Comparison of ENCODE assay signal across 8 cellular contexts in the genomic region with DNA sequence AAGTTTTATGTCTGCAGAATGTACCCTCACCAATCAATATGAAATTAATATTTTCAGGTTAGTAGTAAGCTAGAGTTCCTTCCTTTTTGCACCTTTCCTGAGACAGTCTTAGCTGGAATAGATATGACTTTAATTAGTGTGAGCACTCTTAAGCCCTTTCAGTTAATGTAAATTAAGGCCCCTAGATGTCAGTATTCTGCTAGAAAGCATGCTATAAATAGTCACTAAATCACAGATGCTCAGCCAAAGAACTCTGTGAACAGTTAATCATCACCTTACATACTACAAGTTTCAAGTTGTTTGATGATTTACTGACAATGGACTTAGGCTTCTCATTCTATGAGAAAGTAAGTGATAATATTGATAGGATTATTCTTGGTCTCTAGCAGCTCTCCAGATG.
DNase-seq lines count a peak whose midpoint lies in the region; ATAC-seq lines count a peak whose summit lies in the region.

No MANE protein-coding gene starts in this region.

- H3K4me3 Mint-ChIP-seq in activated T-helper 2 cell treated with anti-CD3 and anti-CD28 coated beads, Interferon-gamma antibody, Interleukin-2, Interleukin-4, amounts not matched to agents 10 μg/mL and 5 μg/mL and 100 μg/mL, durations not matched to agents 14 hours and 24 hours and 36 hours (ENCODE audit: low read depth), result no peak overlapping the region
- no peak overlapping the region for H3K4me3 Mint-ChIP-seq in activated CD8-positive, alpha-beta memory T cell treated with anti-CD3 and anti-CD28 coated beads, Interleukin-2, amount 10 ng/mL, durations not matched to agents 7 days and 5 days

- intact Hi-C loops in activated T-helper 2 cell treated with anti-CD3 and anti-CD28 coated beads, Interferon-gamma antibody, Interleukin-2, Interleukin-4, amounts not matched to agents 10 μg/mL and 5 μg/mL and 100 μg/mL, durations not matched to agents 14 hours and 24 hours and 36 hours (cut with micrococcal nuclease), result no loop called here

- H3K36me3 Mint-ChIP-seq in activated T-helper 2 cell treated with anti-CD3 and anti-CD28 coated beads, Interferon-gamma antibody, Interleukin-2, Interleukin-4, amounts not matched to agents 10 μg/mL and 5 μg/mL and 100 μg/mL, durations not matched to agents 14 hours and 24 hours and 36 hours (ENCODE audit: low read depth), result no peaks in the 10 kb centered on the region
- H3K36me3 Mint-ChIP-seq in activated CD8-positive, alpha-beta memory T cell treated with anti-CD3 and anti-CD28 coated beads, Interleukin-2, amount 10 ng/mL, durations not matched to agents 7 days and 5 days, result no peaks in the 10 kb centered on the region

- H3K4me3 ChIP-seq in Jurkat, Clone E6-1 (ENCODE audit: low read length), result no peak overlapping the region

- no peaks in the 10 kb centered on the region for H3K9me3 Mint-ChIP-seq in activated T-helper 2 cell treated with anti-CD3 and anti-CD28 coated beads, Interferon-gamma antibody, Interleukin-2, Interleukin-4, amounts not matched to agents 10 μg/mL and 5 μg/mL and 100 μg/mL, durations not matched to agents 14 hours and 24 hours and 36 hours
- peaks cover 1% of the 10 kb centered on the region for H3K9me3 Mint-ChIP-seq in activated CD8-positive, alpha-beta memory T cell treated with anti-CD3 and anti-CD28 coated beads, Interleukin-2, amount 10 ng/mL, durations not matched to agents 7 days and 5 days (ENCODE audit: low read depth)

- H3K27me3 Mint-ChIP-seq in activated T-helper 2 cell treated with anti-CD3 and anti-CD28 coated beads, Interferon-gamma antibody, Interleukin-2, Interleukin-4, amounts not matched to agents 10 μg/mL and 5 μg/mL and 100 μg/mL, durations not matched to agents 14 hours and 24 hours and 36 hours (ENCODE audit: low read depth), result no peaks in the 10 kb centered on the region
- no peaks in the 10 kb centered on the region for H3K27me3 Mint-ChIP-seq in activated CD8-positive, alpha-beta memory T cell treated with anti-CD3 and anti-CD28 coated beads, Interleukin-2, amount 10 ng/mL, durations not matched to agents 7 days and 5 days

- peak; percentile 86 for ATAC-seq in GM19351 (IDR thresholded peaks at IDR 0.05; ENCODE audit: unreplicated experiment)
- no peak for ATAC-seq in activated CD8-positive, alpha-beta memory T cell treated with anti-CD3 and anti-CD28 coated beads, Interleukin-2, amount 10 ng/mL, durations not matched to agents 7 days and 5 days

- H3K27ac Mint-ChIP-seq in activated T-helper 2 cell treated with anti-CD3 and anti-CD28 coated beads, Interferon-gamma antibody, Interleukin-2, Interleukin-4, amounts not matched to agents 10 μg/mL and 5 μg/mL and 100 μg/mL, durations not matched to agents 14 hours and 24 hours and 36 hours, result no peak overlapping the region
- no peak overlapping the region for H3K27ac Mint-ChIP-seq in activated CD8-positive, alpha-beta memory T cell treated with anti-CD3 and anti-CD28 coated beads, Interleukin-2, amount 10 ng/mL, durations not matched to agents 7 days and 5 days

- CTCF ChIA-PET in activated CD8-positive, alpha-beta memory T cell treated with anti-CD3 and anti-CD28 coated beads, Interleukin-2, amount 10 ng/mL, durations not matched to agents 7 days and 5 days (lab: Charles Lee), result no interaction called here

- peak; percentile 35 for DNase-seq in A172 (ENCODE audit: low spot score)
- peak; percentile 4 for DNase-seq in Jurkat, Clone E6-1 (ENCODE audit: low read depth, low spot score)
- peak; percentile 6 for DNase-seq in SHP77 treated with DMSO at 0.1 percent for 48 hours (lab: John Stamatoyannopoulos, UW)
- DNase-seq in pons (ENCODE audit: low spot score), result peak; percentile 37
- no peak for DNase-seq in KG1 (lab: John Stamatoyannopoulos, UW)
- no peak for DNase-seq in activated T-helper 2 cell treated with anti-CD3 and anti-CD28 coated beads, Interferon-gamma antibody, Interleukin-2, Interleukin-4, amounts not matched to agents 10 μg/mL and 5 μg/mL and 100 μg/mL, durations not matched to agents 14 hours and 24 hours and 36 hours (ENCODE audit: low spot score)
- DNase-seq in activated CD8-positive, alpha-beta memory T cell treated with anti-CD3 and anti-CD28 coated beads, Interleukin-2, amount 10 ng/mL, durations not matched to agents 7 days and 5 days, result no peak

- H3K4me1 Mint-ChIP-seq in activated T-helper 2 cell treated with anti-CD3 and anti-CD28 coated beads, Interferon-gamma antibody, Interleukin-2, Interleukin-4, amounts not matched to agents 10 μg/mL and 5 μg/mL and 100 μg/mL, durations not matched to agents 14 hours and 24 hours and 36 hours (ENCODE audit: low read depth), result no peaks in the 10 kb centered on the region
- H3K4me1 Mint-ChIP-seq in activated CD8-positive, alpha-beta memory T cell treated with anti-CD3 and anti-CD28 coated beads, Interleukin-2, amount 10 ng/mL, durations not matched to agents 7 days and 5 days, result no peaks in the 10 kb centered on the region

Comparison
In these comparisons a context has a peak if more than half of its experiments do, and no peak if none do; other contexts are left out.
1. DNase-seq: peak in A172 (single experiment), Jurkat, Clone E6-1 (single experiment), SHP77 treated with DMSO at 0.1 percent for 48 hours (single experiment) and pons (single experiment); none in KG1 (single experiment), activated T-helper 2 cell treated with anti-CD3 and anti-CD28 coated beads, Interferon-gamma antibody, Interleukin-2, Interleukin-4, amounts not matched to agents 10 μg/mL and 5 μg/mL and 100 μg/mL, durations not matched to agents 14 hours and 24 hours and 36 hours (single experiment) and activated CD8-positive, alpha-beta memory T cell treated with anti-CD3 and anti-CD28 coated beads, Interleukin-2, amount 10 ng/mL, durations not matched to agents 7 days and 5 days (single experiment).